In the genomic region with DNA sequence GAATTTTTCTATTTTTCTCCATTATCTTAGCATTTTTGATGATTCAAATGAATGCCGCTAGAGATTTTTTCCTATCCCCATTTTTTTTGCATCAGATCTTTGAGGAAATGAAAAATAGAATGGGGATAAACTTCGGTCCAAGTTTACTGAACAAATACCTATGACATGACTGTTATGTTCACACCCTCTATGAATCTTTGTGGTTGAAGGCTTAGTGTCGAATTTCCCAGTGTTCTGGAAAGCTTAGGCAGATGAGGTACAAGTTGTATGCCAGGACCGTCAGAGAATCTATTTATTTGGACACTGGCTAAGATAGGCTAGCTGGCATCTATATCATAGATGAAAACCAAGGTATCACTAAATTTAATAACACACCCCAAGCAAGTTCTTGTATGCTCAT, we compare ENCODE assay signal across 1 cellular context.
TF ChIP-seq lines count a peak whose summit lies in the region.

No MANE protein-coding gene starts in this region.

TF ChIP-seq in SK-N-SH treated with all-trans-retinoic acid at 6 μM for 48 hours, 23 proteins besides CTCF, POLR2A, EP300 and RAD21 (continued from another document):
- TF ChIP-seq, protein P1, sequence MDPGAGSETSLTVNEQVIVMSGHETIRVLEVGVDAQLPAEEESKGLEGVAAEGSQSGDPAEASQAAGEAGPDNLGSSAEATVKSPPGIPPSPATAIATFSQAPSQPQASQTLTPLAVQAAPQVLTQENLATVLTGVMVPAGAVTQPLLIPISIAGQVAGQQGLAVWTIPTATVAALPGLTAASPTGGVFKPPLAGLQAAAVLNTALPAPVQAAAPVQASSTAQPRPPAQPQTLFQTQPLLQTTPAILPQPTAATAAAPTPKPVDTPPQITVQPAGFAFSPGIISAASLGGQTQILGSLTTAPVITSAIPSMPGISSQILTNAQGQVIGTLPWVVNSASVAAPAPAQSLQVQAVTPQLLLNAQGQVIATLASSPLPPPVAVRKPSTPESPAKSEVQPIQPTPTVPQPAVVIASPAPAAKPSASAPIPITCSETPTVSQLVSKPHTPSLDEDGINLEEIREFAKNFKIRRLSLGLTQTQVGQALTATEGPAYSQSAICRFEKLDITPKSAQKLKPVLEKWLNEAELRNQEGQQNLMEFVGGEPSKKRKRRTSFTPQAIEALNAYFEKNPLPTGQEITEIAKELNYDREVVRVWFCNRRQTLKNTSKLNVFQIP (CRISPR knock-in tag; IDR thresholded peaks at IDR 0.05; ENCODE audit: borderline replicate concordance, low read depth) = no peak
- TF ChIP-seq GLIS3 (CRISPR knock-in tag; IDR thresholded peaks at IDR 0.05) = no peak
- no peak for TF ChIP-seq TOX (CRISPR knock-in tag; IDR thresholded peaks at IDR 0.05; ENCODE audit: borderline replicate concordance)
- no peak for TF ChIP-seq ZNF565 (CRISPR knock-in tag; conservative IDR thresholded peaks at IDR 0.05; ENCODE audit: low read depth)
- TF ChIP-seq ISL1 (CRISPR knock-in tag; IDR thresholded peaks at IDR 0.05) = no peak
- TF ChIP-seq, protein P2, sequence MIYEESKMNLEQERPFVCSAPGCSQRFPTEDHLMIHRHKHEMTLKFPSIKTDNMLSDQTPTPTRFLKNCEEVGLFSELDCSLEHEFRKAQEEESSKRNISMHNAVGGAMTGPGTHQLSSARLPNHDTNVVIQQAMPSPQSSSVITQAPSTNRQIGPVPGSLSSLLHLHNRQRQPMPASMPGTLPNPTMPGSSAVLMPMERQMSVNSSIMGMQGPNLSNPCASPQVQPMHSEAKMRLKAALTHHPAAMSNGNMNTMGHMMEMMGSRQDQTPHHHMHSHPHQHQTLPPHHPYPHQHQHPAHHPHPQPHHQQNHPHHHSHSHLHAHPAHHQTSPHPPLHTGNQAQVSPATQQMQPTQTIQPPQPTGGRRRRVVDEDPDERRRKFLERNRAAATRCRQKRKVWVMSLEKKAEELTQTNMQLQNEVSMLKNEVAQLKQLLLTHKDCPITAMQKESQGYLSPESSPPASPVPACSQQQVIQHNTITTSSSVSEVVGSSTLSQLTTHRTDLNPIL (CRISPR knock-in tag; IDR thresholded peaks at IDR 0.05; ENCODE audit: low read depth) = no peak
